In the genomic region with DNA sequence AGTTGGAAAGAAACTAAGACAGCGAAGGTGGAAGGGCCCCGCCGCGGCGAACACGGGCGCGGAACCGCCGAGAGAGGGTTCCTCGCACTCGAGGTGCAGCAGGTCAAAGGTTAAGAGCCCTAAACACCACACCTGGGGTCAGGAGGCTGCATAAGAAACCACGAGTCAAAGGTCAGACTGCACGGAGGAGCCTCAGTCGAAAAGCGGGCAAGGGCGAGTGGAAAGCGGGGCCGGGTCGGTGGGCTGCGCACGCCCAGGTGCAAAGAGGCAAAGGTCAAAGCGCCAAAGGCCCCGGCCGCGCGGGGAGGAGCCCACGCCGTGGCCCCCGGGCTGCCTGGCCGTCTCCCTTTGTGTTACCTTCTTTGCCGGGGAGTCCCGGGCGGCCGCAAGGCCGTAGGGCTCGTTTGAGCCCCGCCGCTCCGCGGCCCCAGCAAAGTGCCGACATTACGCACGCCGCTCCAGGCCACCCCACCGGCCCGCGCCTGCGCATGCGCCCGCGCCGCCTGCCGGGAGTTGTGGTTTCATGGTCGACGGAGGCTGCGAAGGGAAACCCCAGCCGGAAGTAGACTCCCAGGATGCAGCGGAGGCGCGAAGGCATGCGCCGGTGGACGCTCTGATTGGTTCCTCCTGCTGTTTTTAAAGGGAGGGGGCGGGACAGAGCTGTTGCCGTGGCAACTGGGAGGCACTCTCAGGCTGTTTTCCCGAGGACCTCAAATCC, we compare ENCODE assay signal across 1 cellular context.
A peak's percentile ranks its signal among the peaks of the same experiment; 100 is the strongest.
TF ChIP-seq lines count a peak whose summit lies in the region.

A gene (minus strand): TSS at position 470 of the 718 bp plus-strand sequence. CDS start 25 bp downstream, at position 445.

TF ChIP-seq in K562, 482 proteins besides CTCF, POLR2A, EP300 and RAD21 (continued from another document and continues in another):
- TF ChIP-seq, protein P1, sequence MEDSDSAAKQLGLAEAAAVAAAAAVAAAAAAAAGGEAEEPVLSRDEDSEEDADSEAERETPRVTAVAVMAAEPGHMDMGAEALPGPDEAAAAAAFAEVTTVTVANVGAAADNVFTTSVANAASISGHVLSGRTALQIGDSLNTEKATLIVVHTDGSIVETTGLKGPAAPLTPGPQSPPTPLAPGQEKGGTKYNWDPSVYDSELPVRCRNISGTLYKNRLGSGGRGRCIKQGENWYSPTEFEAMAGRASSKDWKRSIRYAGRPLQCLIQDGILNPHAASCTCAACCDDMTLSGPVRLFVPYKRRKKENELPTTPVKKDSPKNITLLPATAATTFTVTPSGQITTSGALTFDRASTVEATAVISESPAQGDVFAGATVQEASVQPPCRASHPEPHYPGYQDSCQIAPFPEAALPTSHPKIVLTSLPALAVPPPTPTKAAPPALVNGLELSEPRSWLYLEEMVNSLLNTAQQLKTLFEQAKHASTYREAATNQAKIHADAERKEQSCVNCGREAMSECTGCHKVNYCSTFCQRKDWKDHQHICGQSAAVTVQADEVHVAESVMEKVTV (CRISPR knock-in tag; IDR thresholded peaks at IDR 0.05), result no peak
- no peak for TF ChIP-seq MED1 (CRISPR knock-in tag; IDR thresholded peaks at IDR 0.05; ENCODE audit: borderline replicate concordance)
- TF ChIP-seq CHD2 (IDR thresholded peaks at IDR 0.05; ENCODE audit: low read depth, low read length), result peak; percentile 68
- TF ChIP-seq, protein P2, sequence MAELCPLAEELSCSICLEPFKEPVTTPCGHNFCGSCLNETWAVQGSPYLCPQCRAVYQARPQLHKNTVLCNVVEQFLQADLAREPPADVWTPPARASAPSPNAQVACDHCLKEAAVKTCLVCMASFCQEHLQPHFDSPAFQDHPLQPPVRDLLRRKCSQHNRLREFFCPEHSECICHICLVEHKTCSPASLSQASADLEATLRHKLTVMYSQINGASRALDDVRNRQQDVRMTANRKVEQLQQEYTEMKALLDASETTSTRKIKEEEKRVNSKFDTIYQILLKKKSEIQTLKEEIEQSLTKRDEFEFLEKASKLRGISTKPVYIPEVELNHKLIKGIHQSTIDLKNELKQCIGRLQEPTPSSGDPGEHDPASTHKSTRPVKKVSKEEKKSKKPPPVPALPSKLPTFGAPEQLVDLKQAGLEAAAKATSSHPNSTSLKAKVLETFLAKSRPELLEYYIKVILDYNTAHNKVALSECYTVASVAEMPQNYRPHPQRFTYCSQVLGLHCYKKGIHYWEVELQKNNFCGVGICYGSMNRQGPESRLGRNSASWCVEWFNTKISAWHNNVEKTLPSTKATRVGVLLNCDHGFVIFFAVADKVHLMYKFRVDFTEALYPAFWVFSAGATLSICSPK (IDR thresholded peaks at IDR 0.05; ENCODE audit: borderline replicate concordance), result no peak
- TF ChIP-seq, protein P3, sequence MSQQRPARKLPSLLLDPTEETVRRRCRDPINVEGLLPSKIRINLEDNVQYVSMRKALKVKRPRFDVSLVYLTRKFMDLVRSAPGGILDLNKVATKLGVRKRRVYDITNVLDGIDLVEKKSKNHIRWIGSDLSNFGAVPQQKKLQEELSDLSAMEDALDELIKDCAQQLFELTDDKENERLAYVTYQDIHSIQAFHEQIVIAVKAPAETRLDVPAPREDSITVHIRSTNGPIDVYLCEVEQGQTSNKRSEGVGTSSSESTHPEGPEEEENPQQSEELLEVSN (IDR thresholded peaks at IDR 0.05; ENCODE audit: borderline replicate concordance in 1 of 2, extremely low read depth in 1 of 2, insufficient read depth in 1 of 2, insufficient read length in 1 of 2, low read depth in 1 of 2, low read length in 1 of 2, poor library complexity in 1 of 2, severe bottlenecking in 1 of 2), result peak; percentile 74 to 81
- TF ChIP-seq NCOA1 (IDR thresholded peaks at IDR 0.05; ENCODE audit: low read depth), result no peak
- TF ChIP-seq, protein P4, sequence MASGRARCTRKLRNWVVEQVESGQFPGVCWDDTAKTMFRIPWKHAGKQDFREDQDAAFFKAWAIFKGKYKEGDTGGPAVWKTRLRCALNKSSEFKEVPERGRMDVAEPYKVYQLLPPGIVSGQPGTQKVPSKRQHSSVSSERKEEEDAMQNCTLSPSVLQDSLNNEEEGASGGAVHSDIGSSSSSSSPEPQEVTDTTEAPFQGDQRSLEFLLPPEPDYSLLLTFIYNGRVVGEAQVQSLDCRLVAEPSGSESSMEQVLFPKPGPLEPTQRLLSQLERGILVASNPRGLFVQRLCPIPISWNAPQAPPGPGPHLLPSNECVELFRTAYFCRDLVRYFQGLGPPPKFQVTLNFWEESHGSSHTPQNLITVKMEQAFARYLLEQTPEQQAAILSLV (tag; IDR thresholded peaks at IDR 0.05), result no peak
- TF ChIP-seq, protein P5, sequence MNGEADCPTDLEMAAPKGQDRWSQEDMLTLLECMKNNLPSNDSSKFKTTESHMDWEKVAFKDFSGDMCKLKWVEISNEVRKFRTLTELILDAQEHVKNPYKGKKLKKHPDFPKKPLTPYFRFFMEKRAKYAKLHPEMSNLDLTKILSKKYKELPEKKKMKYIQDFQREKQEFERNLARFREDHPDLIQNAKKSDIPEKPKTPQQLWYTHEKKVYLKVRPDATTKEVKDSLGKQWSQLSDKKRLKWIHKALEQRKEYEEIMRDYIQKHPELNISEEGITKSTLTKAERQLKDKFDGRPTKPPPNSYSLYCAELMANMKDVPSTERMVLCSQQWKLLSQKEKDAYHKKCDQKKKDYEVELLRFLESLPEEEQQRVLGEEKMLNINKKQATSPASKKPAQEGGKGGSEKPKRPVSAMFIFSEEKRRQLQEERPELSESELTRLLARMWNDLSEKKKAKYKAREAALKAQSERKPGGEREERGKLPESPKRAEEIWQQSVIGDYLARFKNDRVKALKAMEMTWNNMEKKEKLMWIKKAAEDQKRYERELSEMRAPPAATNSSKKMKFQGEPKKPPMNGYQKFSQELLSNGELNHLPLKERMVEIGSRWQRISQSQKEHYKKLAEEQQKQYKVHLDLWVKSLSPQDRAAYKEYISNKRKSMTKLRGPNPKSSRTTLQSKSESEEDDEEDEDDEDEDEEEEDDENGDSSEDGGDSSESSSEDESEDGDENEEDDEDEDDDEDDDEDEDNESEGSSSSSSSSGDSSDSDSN (IDR thresholded peaks at IDR 0.05; ENCODE audit: borderline replicate concordance in 1 of 2, low read depth in 2 of 2, low read length in 2 of 2), result no peak
- no peak for TF ChIP-seq EWSR1 (IDR thresholded peaks at IDR 0.05; ENCODE audit: borderline replicate concordance, low read depth, partially characterized antibody)
- TF ChIP-seq ZNF79 (CRISPR knock-in tag; IDR thresholded peaks at IDR 0.05; ENCODE audit: low read depth), result no peak
- TF ChIP-seq SMARCA4 (IDR thresholded peaks at IDR 0.05), result no peak
- no peak for TF ChIP-seq ZNF232 (CRISPR knock-in tag; IDR thresholded peaks at IDR 0.05)
- TF ChIP-seq, protein P6, sequence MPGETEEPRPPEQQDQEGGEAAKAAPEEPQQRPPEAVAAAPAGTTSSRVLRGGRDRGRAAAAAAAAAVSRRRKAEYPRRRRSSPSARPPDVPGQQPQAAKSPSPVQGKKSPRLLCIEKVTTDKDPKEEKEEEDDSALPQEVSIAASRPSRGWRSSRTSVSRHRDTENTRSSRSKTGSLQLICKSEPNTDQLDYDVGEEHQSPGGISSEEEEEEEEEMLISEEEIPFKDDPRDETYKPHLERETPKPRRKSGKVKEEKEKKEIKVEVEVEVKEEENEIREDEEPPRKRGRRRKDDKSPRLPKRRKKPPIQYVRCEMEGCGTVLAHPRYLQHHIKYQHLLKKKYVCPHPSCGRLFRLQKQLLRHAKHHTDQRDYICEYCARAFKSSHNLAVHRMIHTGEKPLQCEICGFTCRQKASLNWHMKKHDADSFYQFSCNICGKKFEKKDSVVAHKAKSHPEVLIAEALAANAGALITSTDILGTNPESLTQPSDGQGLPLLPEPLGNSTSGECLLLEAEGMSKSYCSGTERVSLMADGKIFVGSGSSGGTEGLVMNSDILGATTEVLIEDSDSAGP (CRISPR knock-in tag; IDR thresholded peaks at IDR 0.05), result 0 out of 2 replicates have a peak, but pooled peaks have one; percentile 39
- no peak for TF ChIP-seq ETV6 (IDR thresholded peaks at IDR 0.05; ENCODE audit: borderline replicate concordance in 1 of 2, low read depth in 2 of 2, low read length in 1 of 2)
- no peak for TF ChIP-seq ETV6 (CRISPR knock-in tag; IDR thresholded peaks at IDR 0.05; ENCODE audit: borderline replicate concordance)
- no peak for TF ChIP-seq HEY1 (CRISPR knock-in tag; IDR thresholded peaks at IDR 0.05; ENCODE audit: borderline replicate concordance)
- TF ChIP-seq RHOXF2B (CRISPR knock-in tag; conservative IDR thresholded peaks at IDR 0.05), result no peak
- TF ChIP-seq ZNF253 (CRISPR knock-in tag; conservative IDR thresholded peaks at IDR 0.05), result no peak
- TF ChIP-seq, protein P7, sequence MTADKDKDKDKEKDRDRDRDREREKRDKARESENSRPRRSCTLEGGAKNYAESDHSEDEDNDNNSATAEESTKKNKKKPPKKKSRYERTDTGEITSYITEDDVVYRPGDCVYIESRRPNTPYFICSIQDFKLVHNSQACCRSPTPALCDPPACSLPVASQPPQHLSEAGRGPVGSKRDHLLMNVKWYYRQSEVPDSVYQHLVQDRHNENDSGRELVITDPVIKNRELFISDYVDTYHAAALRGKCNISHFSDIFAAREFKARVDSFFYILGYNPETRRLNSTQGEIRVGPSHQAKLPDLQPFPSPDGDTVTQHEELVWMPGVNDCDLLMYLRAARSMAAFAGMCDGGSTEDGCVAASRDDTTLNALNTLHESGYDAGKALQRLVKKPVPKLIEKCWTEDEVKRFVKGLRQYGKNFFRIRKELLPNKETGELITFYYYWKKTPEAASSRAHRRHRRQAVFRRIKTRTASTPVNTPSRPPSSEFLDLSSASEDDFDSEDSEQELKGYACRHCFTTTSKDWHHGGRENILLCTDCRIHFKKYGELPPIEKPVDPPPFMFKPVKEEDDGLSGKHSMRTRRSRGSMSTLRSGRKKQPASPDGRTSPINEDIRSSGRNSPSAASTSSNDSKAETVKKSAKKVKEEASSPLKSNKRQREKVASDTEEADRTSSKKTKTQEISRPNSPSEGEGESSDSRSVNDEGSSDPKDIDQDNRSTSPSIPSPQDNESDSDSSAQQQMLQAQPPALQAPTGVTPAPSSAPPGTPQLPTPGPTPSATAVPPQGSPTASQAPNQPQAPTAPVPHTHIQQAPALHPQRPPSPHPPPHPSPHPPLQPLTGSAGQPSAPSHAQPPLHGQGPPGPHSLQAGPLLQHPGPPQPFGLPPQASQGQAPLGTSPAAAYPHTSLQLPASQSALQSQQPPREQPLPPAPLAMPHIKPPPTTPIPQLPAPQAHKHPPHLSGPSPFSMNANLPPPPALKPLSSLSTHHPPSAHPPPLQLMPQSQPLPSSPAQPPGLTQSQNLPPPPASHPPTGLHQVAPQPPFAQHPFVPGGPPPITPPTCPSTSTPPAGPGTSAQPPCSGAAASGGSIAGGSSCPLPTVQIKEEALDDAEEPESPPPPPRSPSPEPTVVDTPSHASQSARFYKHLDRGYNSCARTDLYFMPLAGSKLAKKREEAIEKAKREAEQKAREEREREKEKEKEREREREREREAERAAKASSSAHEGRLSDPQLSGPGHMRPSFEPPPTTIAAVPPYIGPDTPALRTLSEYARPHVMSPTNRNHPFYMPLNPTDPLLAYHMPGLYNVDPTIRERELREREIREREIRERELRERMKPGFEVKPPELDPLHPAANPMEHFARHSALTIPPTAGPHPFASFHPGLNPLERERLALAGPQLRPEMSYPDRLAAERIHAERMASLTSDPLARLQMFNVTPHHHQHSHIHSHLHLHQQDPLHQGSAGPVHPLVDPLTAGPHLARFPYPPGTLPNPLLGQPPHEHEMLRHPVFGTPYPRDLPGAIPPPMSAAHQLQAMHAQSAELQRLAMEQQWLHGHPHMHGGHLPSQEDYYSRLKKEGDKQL (CRISPR knock-in tag; IDR thresholded peaks at IDR 0.05; ENCODE audit: borderline replicate concordance), result no peak
- TF ChIP-seq MAFK (IDR thresholded peaks at IDR 0.05; ENCODE audit: low read length), result no peak
- TF ChIP-seq XRCC4 (IDR thresholded peaks at IDR 0.05; ENCODE audit: extremely low read depth, insufficient read depth, insufficient read length), result no peak
- TF ChIP-seq, protein P8, sequence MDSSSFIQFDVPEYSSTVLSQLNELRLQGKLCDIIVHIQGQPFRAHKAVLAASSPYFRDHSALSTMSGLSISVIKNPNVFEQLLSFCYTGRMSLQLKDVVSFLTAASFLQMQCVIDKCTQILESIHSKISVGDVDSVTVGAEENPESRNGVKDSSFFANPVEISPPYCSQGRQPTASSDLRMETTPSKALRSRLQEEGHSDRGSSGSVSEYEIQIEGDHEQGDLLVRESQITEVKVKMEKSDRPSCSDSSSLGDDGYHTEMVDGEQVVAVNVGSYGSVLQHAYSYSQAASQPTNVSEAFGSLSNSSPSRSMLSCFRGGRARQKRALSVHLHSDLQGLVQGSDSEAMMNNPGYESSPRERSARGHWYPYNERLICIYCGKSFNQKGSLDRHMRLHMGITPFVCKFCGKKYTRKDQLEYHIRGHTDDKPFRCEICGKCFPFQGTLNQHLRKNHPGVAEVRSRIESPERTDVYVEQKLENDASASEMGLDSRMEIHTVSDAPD (CRISPR knock-in tag; IDR thresholded peaks at IDR 0.05), result no peak
- TF ChIP-seq DDX20 (tag; IDR thresholded peaks at IDR 0.05; ENCODE audit: low read depth), result no peak
- no peak for TF ChIP-seq BRD9 (IDR thresholded peaks at IDR 0.05; ENCODE audit: low read depth, partially characterized antibody)
- TF ChIP-seq HIVEP1 (CRISPR knock-in tag; IDR thresholded peaks at IDR 0.05), result no peak
- no peak for TF ChIP-seq ARID1B (IDR thresholded peaks at IDR 0.05)
- TF ChIP-seq, protein P9, sequence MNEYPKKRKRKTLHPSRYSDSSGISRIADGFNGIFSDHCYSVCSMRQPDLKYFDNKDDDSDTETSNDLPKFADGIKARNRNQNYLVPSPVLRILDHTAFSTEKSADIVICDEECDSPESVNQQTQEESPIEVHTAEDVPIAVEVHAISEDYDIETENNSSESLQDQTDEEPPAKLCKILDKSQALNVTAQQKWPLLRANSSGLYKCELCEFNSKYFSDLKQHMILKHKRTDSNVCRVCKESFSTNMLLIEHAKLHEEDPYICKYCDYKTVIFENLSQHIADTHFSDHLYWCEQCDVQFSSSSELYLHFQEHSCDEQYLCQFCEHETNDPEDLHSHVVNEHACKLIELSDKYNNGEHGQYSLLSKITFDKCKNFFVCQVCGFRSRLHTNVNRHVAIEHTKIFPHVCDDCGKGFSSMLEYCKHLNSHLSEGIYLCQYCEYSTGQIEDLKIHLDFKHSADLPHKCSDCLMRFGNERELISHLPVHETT (CRISPR knock-in tag; conservative IDR thresholded peaks at IDR 0.05 in 1 of 2, IDR thresholded peaks at IDR 0.05 in 1 of 2), result no peak; a peak in 1 of 4 replicates
- TF ChIP-seq GABPA (tag; conservative IDR thresholded peaks at IDR 0.05; ENCODE audit: low read depth), result peak; percentile 97
- TF ChIP-seq FOXM1 (IDR thresholded peaks at IDR 0.05; ENCODE audit: low read depth), result no peak
- no peak for TF ChIP-seq FOXM1 (CRISPR knock-in tag; IDR thresholded peaks at IDR 0.05; ENCODE audit: low read depth)
- TF ChIP-seq, protein P10, sequence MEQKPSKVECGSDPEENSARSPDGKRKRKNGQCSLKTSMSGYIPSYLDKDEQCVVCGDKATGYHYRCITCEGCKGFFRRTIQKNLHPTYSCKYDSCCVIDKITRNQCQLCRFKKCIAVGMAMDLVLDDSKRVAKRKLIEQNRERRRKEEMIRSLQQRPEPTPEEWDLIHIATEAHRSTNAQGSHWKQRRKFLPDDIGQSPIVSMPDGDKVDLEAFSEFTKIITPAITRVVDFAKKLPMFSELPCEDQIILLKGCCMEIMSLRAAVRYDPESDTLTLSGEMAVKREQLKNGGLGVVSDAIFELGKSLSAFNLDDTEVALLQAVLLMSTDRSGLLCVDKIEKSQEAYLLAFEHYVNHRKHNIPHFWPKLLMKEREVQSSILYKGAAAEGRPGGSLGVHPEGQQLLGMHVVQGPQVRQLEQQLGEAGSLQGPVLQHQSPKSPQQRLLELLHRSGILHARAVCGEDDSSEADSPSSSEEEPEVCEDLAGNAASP (IDR thresholded peaks at IDR 0.05), result no peak
- TF ChIP-seq NFRKB (IDR thresholded peaks at IDR 0.05; ENCODE audit: low read depth), result no peak
- TF ChIP-seq NFXL1 (CRISPR knock-in tag; IDR thresholded peaks at IDR 0.05), result no peak
- TF ChIP-seq SAFB (IDR thresholded peaks at IDR 0.05; ENCODE audit: borderline replicate concordance, low read depth, low read length), result no peak
- TF ChIP-seq DMBX1 (CRISPR knock-in tag; IDR thresholded peaks at IDR 0.05; ENCODE audit: borderline replicate concordance), result no peak
- no peak for TF ChIP-seq ZFPM2 (CRISPR knock-in tag; IDR thresholded peaks at IDR 0.05)
- no peak for TF ChIP-seq ZKSCAN8 (CRISPR knock-in tag; IDR thresholded peaks at IDR 0.05)
- no peak for TF ChIP-seq ZNF445 (CRISPR knock-in tag; IDR thresholded peaks at IDR 0.05; ENCODE audit: low read depth)
